Comparison of ENCODE assay signal across 25 cellular contexts in the genomic region with DNA sequence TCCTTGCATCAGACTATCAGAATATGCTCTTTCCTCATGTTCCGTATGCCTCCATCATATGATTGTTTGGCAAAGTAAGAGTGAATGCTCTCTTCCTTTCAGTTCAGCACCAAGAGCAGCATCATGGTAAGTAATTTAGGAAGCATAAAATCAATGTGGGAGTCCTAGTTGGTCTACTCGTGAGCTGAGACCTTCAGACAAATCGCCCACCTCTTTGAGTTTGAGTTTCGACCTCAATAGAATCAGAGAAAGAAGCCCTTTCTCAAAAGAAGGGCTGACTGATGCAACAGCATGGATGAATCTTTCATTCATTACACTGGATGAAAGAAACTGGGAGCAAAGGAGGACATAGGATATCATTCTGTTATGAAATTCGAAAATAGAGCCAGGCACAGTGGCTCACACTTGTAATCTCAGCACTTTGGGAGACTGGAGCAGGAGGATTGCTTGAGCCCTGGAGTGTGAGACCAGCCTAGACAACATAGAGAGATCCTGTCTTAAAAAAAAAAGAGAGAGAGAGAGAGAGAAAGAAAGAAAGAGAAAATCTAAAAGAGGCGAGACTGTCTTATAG.
"Had no signal": no experiment of that assay in that cellular context is flagged by ENCODE, and none has a peak within 500 bp of the region (broad histone marks: within the 10 kb centered on the region; RNA-seq: fewer than 3 reads in every experiment).

No MANE protein-coding gene starts in this region.

- H3K36me3 Mint-ChIP-seq: naive thymus-derived CD4-positive, alpha-beta T cell; neural progenitor cell; stimulated activated naive B cell treated with anti-CD40 and anti-IgM and Interleukin-4, amounts not matched to agents 10 μg/mL and 1 μg/mL and 100 μg/mL, for 72 hours had no signal

- H3K4me1 ChIP-seq: colonic mucosa, esophagus muscularis mucosa, foreskin keratinocyte, left lung, neural progenitor cell, parathyroid adenoma, prostate gland, spleen, upper lobe of left lung had no signal

- H3K4me1 Mint-ChIP-seq: naive thymus-derived CD4-positive, alpha-beta T cell had no signal

- DNase-seq: colonic mucosa; effector memory CD4-positive, alpha-beta T cell; foreskin keratinocyte; glutamatergic neuron; heart right ventricle; hippocampal formation; left cardiac atrium; left lung; mesendoderm; midbrain; naive thymus-derived CD4-positive, alpha-beta T cell; right cardiac atrium; spleen; stimulated activated naive B cell treated with anti-CD40 and anti-IgM and Interleukin-4, amounts not matched to agents 10 μg/mL and 1 μg/mL and 100 μg/mL, for 72 hours; upper lobe of left lung had no signal

- H3K36me3 ChIP-seq: colonic mucosa, esophagus muscularis mucosa, heart right ventricle, left lung, neural progenitor cell, prostate gland, spleen, thoracic aorta, tibial nerve, upper lobe of left lung had no signal

- H3K4me3 Mint-ChIP-seq: dendritic cell treated with granulocyte-macrophage colony-stimulating factor and Interleukin-4, amounts not matched to agents 40 ng/mL and 50 ng/mL, for 4 days; naive thymus-derived CD4-positive, alpha-beta T cell; nephron; neural progenitor cell; stimulated activated naive B cell treated with anti-CD40 and anti-IgM and Interleukin-4, amounts not matched to agents 10 μg/mL and 1 μg/mL and 100 μg/mL, for 72 hours; stimulated activated naive CD8-positive, alpha-beta T cell treated with anti-CD3 and anti-CD28 coated beads, Interleukin-15, Interleukin-2, amounts not matched to agents 100 ng/mL and 50 ng/mL, for 24 hours had no signal

- H2AFZ ChIP-seq: neural progenitor cell, parathyroid adenoma had no signal

- H3K4me3 ChIP-seq: colonic mucosa, esophagus muscularis mucosa, heart right ventricle, left lung, neural progenitor cell, prostate gland, skin epidermis, spleen, thoracic aorta, tibial nerve, upper lobe of left lung had no signal

- H3K27ac ChIP-seq: colonic mucosa, esophagus muscularis mucosa, foreskin keratinocyte, heart right ventricle, left lung, neural progenitor cell, parathyroid adenoma, prostate gland, skin epidermis, spleen, thoracic aorta, tibial nerve, upper lobe of left lung had no signal

- H3K27me3 ChIP-seq: colonic mucosa, esophagus muscularis mucosa, foreskin keratinocyte, heart right ventricle, left lung, neural progenitor cell, spleen, tibial nerve, upper lobe of left lung had no signal

- H3K9me3 Mint-ChIP-seq: nephron; neural progenitor cell; stimulated activated naive B cell treated with anti-CD40 and anti-IgM and Interleukin-4, amounts not matched to agents 10 μg/mL and 1 μg/mL and 100 μg/mL, for 72 hours; stimulated activated naive CD8-positive, alpha-beta T cell treated with anti-CD3 and anti-CD28 coated beads, Interleukin-15, Interleukin-2, amounts not matched to agents 100 ng/mL and 50 ng/mL, for 24 hours had no signal

- H3K4me2 ChIP-seq: neural progenitor cell had no signal

- H3K9ac ChIP-seq: neural progenitor cell, parathyroid adenoma had no signal

- ATAC-seq: foreskin keratinocyte; heart right ventricle; left lung; naive thymus-derived CD4-positive, alpha-beta T cell; right cardiac atrium; stimulated activated naive B cell treated with anti-CD40 and anti-IgM and Interleukin-4, amounts not matched to agents 10 μg/mL and 1 μg/mL and 100 μg/mL, for 72 hours had no signal

- H3K9me3 ChIP-seq: colonic mucosa, esophagus muscularis mucosa, heart right ventricle, left lung, prostate gland, spleen, thoracic aorta, tibial nerve, upper lobe of left lung had no signal

- H3K27me3 Mint-ChIP-seq: stimulated activated naive B cell treated with anti-CD40 and anti-IgM and Interleukin-4, amounts not matched to agents 10 μg/mL and 1 μg/mL and 100 μg/mL, for 72 hours; stimulated activated naive CD8-positive, alpha-beta T cell treated with anti-CD3 and anti-CD28 coated beads, Interleukin-15, Interleukin-2, amounts not matched to agents 100 ng/mL and 50 ng/mL, for 24 hours had no signal

- H3K27ac Mint-ChIP-seq: dendritic cell treated with granulocyte-macrophage colony-stimulating factor and Interleukin-4, amounts not matched to agents 40 ng/mL and 50 ng/mL, for 4 days; naive thymus-derived CD4-positive, alpha-beta T cell; nephron; neural progenitor cell; stimulated activated naive B cell treated with anti-CD40 and anti-IgM and Interleukin-4, amounts not matched to agents 10 μg/mL and 1 μg/mL and 100 μg/mL, for 72 hours; stimulated activated naive CD8-positive, alpha-beta T cell treated with anti-CD3 and anti-CD28 coated beads, Interleukin-15, Interleukin-2, amounts not matched to agents 100 ng/mL and 50 ng/mL, for 24 hours had no signal
